Comparison of ENCODE assay signal across 8 cellular contexts in the genomic region with DNA sequence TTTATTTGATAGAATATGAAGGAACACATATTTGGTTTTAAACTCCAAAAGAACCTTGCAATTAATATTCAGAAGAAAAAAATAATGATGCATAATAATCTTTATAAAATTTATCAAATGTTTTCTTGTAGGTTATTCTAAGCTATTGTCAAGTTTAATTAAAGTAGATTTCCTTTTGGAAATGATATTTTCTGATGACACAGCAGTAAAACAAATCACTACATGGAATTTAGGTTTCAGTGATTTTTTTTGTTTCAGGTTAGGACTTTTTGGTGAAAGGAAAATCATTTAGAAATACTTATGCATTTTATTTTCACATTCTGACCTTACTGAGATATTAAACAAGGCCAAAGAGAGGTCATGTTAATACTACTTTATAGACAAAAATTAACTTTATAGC.
"Had no signal": no experiment of that assay in that cellular context is flagged by ENCODE, and none has a peak within 500 bp of the region (broad histone marks: within the 10 kb centered on the region; RNA-seq: fewer than 3 reads in every experiment).

No MANE protein-coding gene starts in this region.

- DNase-seq: H7, HFFc6, KBM-7 had no signal

- H3K4me3 ChIP-seq: GM23338, HAP-1 had no signal

- FAIRE-seq: HTR-8/SVneo had no signal

- H3K4me1 ChIP-seq: HAP-1 had no signal

- H3K9ac ChIP-seq: KMS-11 had no signal

- ATAC-seq: GM23338, HCT116 had no signal

- H2AFZ ChIP-seq: GM23338 had no signal

- H3K4me2 ChIP-seq: GM23338, KMS-11 had no signal

- H3K9me3 ChIP-seq: HAP-1 had no signal

- H3K27ac ChIP-seq: KMS-11 had no signal

- H3K36me3 ChIP-seq: HAP-1 had no signal
